Comparison of ENCODE assay signal across 26 cellular contexts in the genomic region with DNA sequence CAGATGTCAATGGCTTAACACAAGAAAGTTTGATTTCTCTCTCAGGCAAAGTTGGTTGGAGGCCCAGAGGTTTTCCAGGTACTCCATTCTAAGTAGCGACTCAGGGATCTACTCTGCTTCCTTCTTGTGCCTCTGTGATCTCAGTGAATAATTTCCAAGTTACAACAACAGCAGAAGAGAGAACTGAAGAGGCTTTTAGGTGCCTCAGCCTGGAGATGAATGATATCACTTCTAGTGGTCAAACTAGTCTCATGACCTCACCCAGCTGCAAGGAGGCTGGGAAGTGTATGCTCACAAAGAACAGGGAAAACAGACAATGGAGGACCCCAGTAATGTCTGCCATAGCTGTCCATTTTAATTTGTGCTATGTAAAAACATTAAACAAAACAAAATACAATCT. TPM values are rescaled to one million over a fixed set of nuclear protein-coding genes. Genes with fewer than 3 reads are reported as not detected.
DNase-seq lines count a peak whose midpoint lies in the region; ATAC-seq, FAIRE-seq and TF ChIP-seq lines count a peak whose summit lies in the region.
"Had no signal": no experiment of that assay in that cellular context is flagged by ENCODE, and none has a peak within 500 bp of the region (broad histone marks: within the 10 kb centered on the region; RNA-seq: fewer than 3 reads in every experiment).

No MANE protein-coding gene starts in this region.

- DNase-seq in EH (ENCODE audit: low read depth): peak; percentile 15
- peak; percentile 52 for DNase-seq in RCC 7860 (ENCODE audit: low spot score)
- DNase-seq in neuronal stem cell (ENCODE audit: low spot score): no peak
- no peak for DNase-seq in RWPE1 (ENCODE audit: low spot score)
- no peak for DNase-seq in activated CD8-positive, alpha-beta T cell treated with anti-CD3 and anti-CD28 coated beads, Interleukin-2, amount 10 ng/mL, durations not matched to agents 7 days and 5 days
- DNase-seq: activated CD4-positive, alpha-beta T cell treated with anti-CD3 and anti-CD28 coated beads for 48 hours; activated CD8-positive, alpha-beta memory T cell treated with anti-CD3 and anti-CD28 coated beads, Interleukin-2, amount 50 U/mL, for 4 hours; amygdala; Caco-2; Kasumi-1; left ventricle myocardium superior; naive B cell; NCI-H226; pancreas; Peyer's patch; stimulated activated CD4-positive, alpha-beta T cell treated with anti-CD3 and anti-CD28 coated beads, Interleukin-4, amount 100 ng/mL, for 4 hours; substantia nigra; SW 1271 had no signal

- no peak overlapping the region for H4K91ac ChIP-seq in neuronal stem cell (ENCODE audit: low read depth, low read length, poor library complexity)

- H2BK12ac ChIP-seq in neuronal stem cell (ENCODE audit: low read length): no peak overlapping the region

- no peak for TF ChIP-seq EP300 in gastroesophageal sphincter (IDR thresholded peaks at IDR 0.05)

- no peak overlapping the region for H3K4me3 ChIP-seq in gastroesophageal sphincter
- H3K4me3 ChIP-seq in neuronal stem cell (ENCODE audit: low read length in 2 of 2): no peak overlapping the region
- H3K4me3 ChIP-seq: pancreas, Peyer's patch had no signal

- FAIRE-seq in RCC 7860 (lab: Jason Lieb, UNC): peak; percentile 44
- FAIRE-seq: G401.6, GM19239, pancreas, TTC549 had no signal

- no peak overlapping the region for H4K8ac ChIP-seq in neuronal stem cell (ENCODE audit: low read depth, low read length)

- POLR2A ChIA-PET in RWPE1 (lab: Yijun Ruan, JAX; ENCODE audit: low non-redundant PET): no interaction called here
- POLR2A ChIA-PET in activated CD8-positive, alpha-beta T cell treated with anti-CD3 and anti-CD28 coated beads, Interleukin-2, amount 10 ng/mL, durations not matched to agents 7 days and 5 days (lab: Charles Lee): no interaction called here

- no peaks in the 10 kb centered on the region for H3K79me1 ChIP-seq in neuronal stem cell (ENCODE audit: low read depth, low read length)

- TF ChIP-seq CTCF in gastroesophageal sphincter (IDR thresholded peaks at IDR 0.05): no peak
- no peak for TF ChIP-seq CTCF in RWPE1 (conservative IDR thresholded peaks at IDR 0.05; ENCODE audit: low read depth)

- H2AFZ ChIP-seq in neuronal stem cell (ENCODE audit: low read length): peak overlapping the region; percentile 57

- no peak overlapping the region for H3K23ac ChIP-seq in neuronal stem cell (ENCODE audit: low read depth, low read length, poor library complexity)

- H3K27me3 Mint-ChIP-seq in activated CD8-positive, alpha-beta T cell treated with anti-CD3 and anti-CD28 coated beads, Interleukin-2, amount 10 ng/mL, durations not matched to agents 7 days and 5 days (ENCODE audit: low read depth): peaks cover 3% of the 10 kb centered on the region

- no peaks in the 10 kb centered on the region for H3K4me1 Mint-ChIP-seq in activated CD8-positive, alpha-beta T cell treated with anti-CD3 and anti-CD28 coated beads, Interleukin-2, amount 10 ng/mL, durations not matched to agents 7 days and 5 days (ENCODE audit: low read depth)

- no peak overlapping the region for H3K4ac ChIP-seq in neuronal stem cell (ENCODE audit: low read length)

- 71 to 79% methylated on average over 1 of the region's 1 CpG for WGBS in gastroesophageal sphincter (ENCODE audit: low coverage in 1 of 2), 2 donors
- no CpG with 5 or more reads among the region's 1 CpG for WGBS in neuronal stem cell (ENCODE audit: extremely low coverage in 2 of 2, insufficient read length in 2 of 2, insufficient replicate concordance in 1 of 2), 2 donors

- H3K27ac Mint-ChIP-seq in activated CD8-positive, alpha-beta T cell treated with anti-CD3 and anti-CD28 coated beads, Interleukin-2, amount 10 ng/mL, durations not matched to agents 7 days and 5 days: no peak overlapping the region
- H3K27ac Mint-ChIP-seq: B cell, naive B cell had no signal

- no peak for TF ChIP-seq POLR2A in gastroesophageal sphincter (IDR thresholded peaks at IDR 0.05)

- no peak overlapping the region for H3K4me2 ChIP-seq in neuronal stem cell (ENCODE audit: insufficient read depth, low read length, poor library complexity, severe bottlenecking)

- H3K9me3 ChIP-seq in gastroesophageal sphincter (no peaks in the 10 kb centered on the region), neuronal stem cell (replicated peaks in 1 of 2; ENCODE audit: control insufficient read depth in 2 of 2, insufficient read depth in 1 of 2, low read depth in 1 of 2, low read length in 2 of 2) (no peaks in the 10 kb centered on the region)
- H3K9me3 ChIP-seq: Caco-2, pancreas, Peyer's patch had no signal

- H2BK120ac ChIP-seq in neuronal stem cell (ENCODE audit: low read depth, low read length): no peak overlapping the region

- peak overlapping the region in 3 of 4 donors; percentile 46 to 86 (median 49) for H3K27ac ChIP-seq in gastroesophageal sphincter
- H3K27ac ChIP-seq in neuronal stem cell (replicated peaks; ENCODE audit: low read length): no peak overlapping the region
- H3K27ac ChIP-seq in RWPE1: no peak overlapping the region
- H3K27ac ChIP-seq: foreskin keratinocyte, pancreas, Peyer's patch had no signal

- no peak overlapping the region for H2AK5ac ChIP-seq in neuronal stem cell (ENCODE audit: low read depth, low read length)

- no peaks in the 10 kb centered on the region for H3K36me3 ChIP-seq in gastroesophageal sphincter
- H3K36me3 ChIP-seq in neuronal stem cell (replicated peaks in 1 of 2; ENCODE audit: control insufficient read depth in 2 of 2, insufficient read depth in 2 of 2, low read length in 2 of 2): no peaks in the 10 kb centered on the region
- H3K36me3 ChIP-seq: pancreas, Peyer's patch had no signal

- no peak overlapping the region for H2BK15ac ChIP-seq in neuronal stem cell (ENCODE audit: low read length)

- H3K18ac ChIP-seq in neuronal stem cell (ENCODE audit: low read length): no peak overlapping the region

- H3K4me3 Mint-ChIP-seq in activated CD8-positive, alpha-beta T cell treated with anti-CD3 and anti-CD28 coated beads, Interleukin-2, amount 10 ng/mL, durations not matched to agents 7 days and 5 days: no peak overlapping the region
- H3K4me3 Mint-ChIP-seq: B cell, naive B cell had no signal

- no peaks in the 10 kb centered on the region for H3K9me3 Mint-ChIP-seq in activated CD8-positive, alpha-beta T cell treated with anti-CD3 and anti-CD28 coated beads, Interleukin-2, amount 10 ng/mL, durations not matched to agents 7 days and 5 days (ENCODE audit: insufficient read depth)

- CTCF ChIA-PET in RWPE1 (lab: Yijun Ruan, JAX): interaction anchor here (2.0 kb wide), 1 partner anchor 199 kb away, joined by 5 read pairs; no protein-coding TSS in a partner anchor
- CTCF ChIA-PET in activated CD8-positive, alpha-beta T cell treated with anti-CD3 and anti-CD28 coated beads, Interleukin-2, amount 10 ng/mL, durations not matched to agents 7 days and 5 days (lab: Charles Lee): no interaction called here

- no peak overlapping the region for H3K9ac ChIP-seq in neuronal stem cell (ENCODE audit: low read depth, low read length, poor library complexity)

- H3K36me3 Mint-ChIP-seq in activated CD8-positive, alpha-beta T cell treated with anti-CD3 and anti-CD28 coated beads, Interleukin-2, amount 10 ng/mL, durations not matched to agents 7 days and 5 days (ENCODE audit: low read depth): no peaks in the 10 kb centered on the region
- H3K36me3 Mint-ChIP-seq: naive B cell had no signal

- ATAC-seq in gastroesophageal sphincter (no peak), esophagus mucosa (no peak), GM19455 (IDR thresholded peaks at IDR 0.05; ENCODE audit: unreplicated experiment) (no peak)
- ATAC-seq in activated CD8-positive, alpha-beta T cell treated with anti-CD3 and anti-CD28 coated beads, Interleukin-2, amount 10 ng/mL, durations not matched to agents 7 days and 5 days: no peak
- ATAC-seq: foreskin keratinocyte, left ventricle myocardium superior, pancreas had no signal

- H3K14ac ChIP-seq in neuronal stem cell (ENCODE audit: low read length): no peak overlapping the region

- H3K27me3 ChIP-seq in gastroesophageal sphincter (no peaks in the 10 kb centered on the region), neuronal stem cell (ENCODE audit: control insufficient read depth in 3 of 3, insufficient read depth in 3 of 3, low read depth in 1 of 3, low read length in 3 of 3) (no peaks in the 10 kb centered on the region)
- H3K27me3 ChIP-seq: foreskin keratinocyte, pancreas, Peyer's patch had no signal

- H3K4me1 ChIP-seq in gastroesophageal sphincter (peaks cover 15 to 59% (median 21%) of the 10 kb centered on the region in 3 donors), neuronal stem cell (ENCODE audit: control insufficient read depth in 2 of 2, insufficient read depth in 1 of 2, low read depth in 1 of 2, low read length in 2 of 2) (peaks cover 3 to 7% of the 10 kb centered on the region in 2 donors)
- H3K4me1 ChIP-seq: Caco-2, foreskin keratinocyte, pancreas had no signal

- H2BK5ac ChIP-seq in neuronal stem cell (ENCODE audit: low read length): no peak overlapping the region

RNA-seq across cellular contexts. Expression of a gene that starts 4.6 kb away (rescaled TPM):
- total RNA-seq in gastroesophageal sphincter (100 to 1,000 TPM in 2 of 4 donors, 10 to 100 TPM in 2; 77.3 to 109 (median 96.7) TPM), esophagus mucosa (6.0 TPM)
- 2.2 TPM for polyA plus RNA-seq in neuronal stem cell (2013, experiment 1 of 2)
- 2.3 TPM for polyA plus RNA-seq in neuronal stem cell (2013, experiment 2 of 2)
- not detected for total RNA-seq in activated CD8-positive, alpha-beta T cell treated with anti-CD3 and anti-CD28 coated beads, Interleukin-2, amount 10 ng/mL, durations not matched to agents 7 days and 5 days

Comparison
In these comparisons a context has a peak if more than half of its experiments do, and no peak if none do; other contexts are left out.
1. DNase-seq: peak in EH (single experiment) and RCC 7860 (single experiment); none in neuronal stem cell (single experiment), RWPE1 (single experiment) and activated CD8-positive, alpha-beta T cell treated with anti-CD3 and anti-CD28 coated beads, Interleukin-2, amount 10 ng/mL, durations not matched to agents 7 days and 5 days (single experiment).
2. H3K27ac ChIP-seq: peak in gastroesophageal sphincter (3 of 4); none in neuronal stem cell (single experiment) and RWPE1 (single experiment).
3. RNA of a gene that starts 4.6 kb away (total RNA-seq): 77.3 to 109 TPM in gastroesophageal sphincter; 6.0 TPM in esophagus mucosa (single experiment) and not detected in activated CD8-positive, alpha-beta T cell treated with anti-CD3 and anti-CD28 coated beads, Interleukin-2, amount 10 ng/mL, durations not matched to agents 7 days and 5 days; every median in the first group is over 10 times any median in the second.